ENCODE assay signal across 8 cellular contexts in genomic region chrX:13028871-13029336, GRCh38. TPM values are rescaled to one million over a fixed set of nuclear protein-coding genes. Genes with fewer than 3 reads are reported as not detected.
DNase-seq lines count a peak whose midpoint lies in the region; ATAC-seq and TF ChIP-seq lines count a peak whose summit lies in the region.

No MANE protein-coding gene starts in this region.

- no peak for TF ChIP-seq EP300 in transverse colon (IDR thresholded peaks at IDR 0.05; ENCODE audit: low read depth)
- TF ChIP-seq EP300 in ovary (IDR thresholded peaks at IDR 0.05): no peak

- H3K27ac ChIP-seq in transverse colon: peak overlapping the region; percentile 67 to 82 (median 76)
- no peak overlapping the region for H3K27ac ChIP-seq in ovary

- H3K36me3 ChIP-seq in transverse colon: no peaks in the 10 kb centered on the region
- no peaks in the 10 kb centered on the region for H3K36me3 ChIP-seq in ovary

- DNase-seq in activated naive CD4-positive, alpha-beta T cell treated with anti-CD3 and anti-CD28 coated beads, Interleukin-2, amount 10 ng/mL, durations not matched to agents 7 days and 5 days: no peak
- DNase-seq in activated naive CD4-positive, alpha-beta T cell treated with anti-CD3 and anti-CD28 coated beads, Interleukin-2, amount 50 U/mL, for 16 hours: no peak
- DNase-seq in activated T-helper 2 cell treated with anti-CD3 and anti-CD28 coated beads, Interferon-gamma antibody, Interleukin-2, Interleukin-4, amounts not matched to agents 10 μg/mL and 5 μg/mL and 100 μg/mL, durations not matched to agents 14 hours and 24 hours and 36 hours (ENCODE audit: low spot score): no peak
- DNase-seq in kidney tubule cell (ENCODE audit: low spot score) (peak; percentile 67), transverse colon (no peak), ovary (no peak), mesenteric fat pad (ENCODE audit: low spot score) (no peak)

- H3K9me3 ChIP-seq in transverse colon: no peaks in the 10 kb centered on the region
- H3K9me3 ChIP-seq in ovary: no peaks in the 10 kb centered on the region

- no peak for ATAC-seq in GM21723 (IDR thresholded peaks at IDR 0.05; ENCODE audit: unreplicated experiment)

- in situ Hi-C loops in transverse colon (cut with MboI; ENCODE audit: low pct_ligation_motif_present in 1 of 4, low pct_unique_long_range_greater_than_20kb in 1 of 4, low sequenced_read_pairs in 3 of 4): no loop called here

- H3K36me3 Mint-ChIP-seq in activated naive CD4-positive, alpha-beta T cell treated with anti-CD3 and anti-CD28 coated beads, Interleukin-2, amount 10 ng/mL, durations not matched to agents 7 days and 5 days: peaks cover 6% of the 10 kb centered on the region
- no peaks in the 10 kb centered on the region for H3K36me3 Mint-ChIP-seq in activated T-helper 2 cell treated with anti-CD3 and anti-CD28 coated beads, Interferon-gamma antibody, Interleukin-2, Interleukin-4, amounts not matched to agents 10 μg/mL and 5 μg/mL and 100 μg/mL, durations not matched to agents 14 hours and 24 hours and 36 hours (ENCODE audit: low read depth)

- H3K27me3 ChIP-seq in transverse colon: no peaks in the 10 kb centered on the region
- no peaks in the 10 kb centered on the region for H3K27me3 ChIP-seq in ovary

- TF ChIP-seq CTCF in transverse colon (IDR thresholded peaks at IDR 0.05) (peak in 1 of 5 experiments; percentile 18), ovary (IDR thresholded peaks at IDR 0.05) (no peak)

- no peaks in the 10 kb centered on the region for H3K9me3 Mint-ChIP-seq in activated naive CD4-positive, alpha-beta T cell treated with anti-CD3 and anti-CD28 coated beads, Interleukin-2, amount 10 ng/mL, durations not matched to agents 7 days and 5 days
- H3K9me3 Mint-ChIP-seq in activated T-helper 2 cell treated with anti-CD3 and anti-CD28 coated beads, Interferon-gamma antibody, Interleukin-2, Interleukin-4, amounts not matched to agents 10 μg/mL and 5 μg/mL and 100 μg/mL, durations not matched to agents 14 hours and 24 hours and 36 hours: no peaks in the 10 kb centered on the region

- H3K4me1 ChIP-seq in transverse colon (peaks cover 0 to 31% (median 10%) of the 10 kb centered on the region in 4 donors), ovary (ENCODE audit: insufficient read depth) (no peaks in the 10 kb centered on the region)

- CTCF ChIA-PET in activated naive CD4-positive, alpha-beta T cell treated with anti-CD3 and anti-CD28 coated beads, Interleukin-2, amount 10 ng/mL, durations not matched to agents 7 days and 5 days (lab: Charles Lee): interaction anchor here (0.6 kb wide), 1 partner anchor 48 kb away, joined by 3 read pairs; no protein-coding TSS in a partner anchor

- H3K27me3 Mint-ChIP-seq in activated naive CD4-positive, alpha-beta T cell treated with anti-CD3 and anti-CD28 coated beads, Interleukin-2, amount 10 ng/mL, durations not matched to agents 7 days and 5 days: no peaks in the 10 kb centered on the region
- no peaks in the 10 kb centered on the region for H3K27me3 Mint-ChIP-seq in activated T-helper 2 cell treated with anti-CD3 and anti-CD28 coated beads, Interferon-gamma antibody, Interleukin-2, Interleukin-4, amounts not matched to agents 10 μg/mL and 5 μg/mL and 100 μg/mL, durations not matched to agents 14 hours and 24 hours and 36 hours (ENCODE audit: low read depth)

- intact Hi-C loops in activated T-helper 2 cell treated with anti-CD3 and anti-CD28 coated beads, Interferon-gamma antibody, Interleukin-2, Interleukin-4, amounts not matched to agents 10 μg/mL and 5 μg/mL and 100 μg/mL, durations not matched to agents 14 hours and 24 hours and 36 hours (cut with micrococcal nuclease): no loop called here
- intact Hi-C loops in transverse colon (cut with DNase I; ENCODE audit: low total_unique reads) (no loop called here), ovary (cut with DNase I) (no loop called here)

- no peak overlapping the region for H3K4me3 Mint-ChIP-seq in activated naive CD4-positive, alpha-beta T cell treated with anti-CD3 and anti-CD28 coated beads, Interleukin-2, amount 10 ng/mL, durations not matched to agents 7 days and 5 days
- H3K4me3 Mint-ChIP-seq in activated T-helper 2 cell treated with anti-CD3 and anti-CD28 coated beads, Interferon-gamma antibody, Interleukin-2, Interleukin-4, amounts not matched to agents 10 μg/mL and 5 μg/mL and 100 μg/mL, durations not matched to agents 14 hours and 24 hours and 36 hours (ENCODE audit: low read depth): no peak overlapping the region

- peaks cover 75% of the 10 kb centered on the region for H3K4me1 Mint-ChIP-seq in activated naive CD4-positive, alpha-beta T cell treated with anti-CD3 and anti-CD28 coated beads, Interleukin-2, amount 10 ng/mL, durations not matched to agents 7 days and 5 days
- peaks cover 59% of the 10 kb centered on the region for H3K4me1 Mint-ChIP-seq in activated T-helper 2 cell treated with anti-CD3 and anti-CD28 coated beads, Interferon-gamma antibody, Interleukin-2, Interleukin-4, amounts not matched to agents 10 μg/mL and 5 μg/mL and 100 μg/mL, durations not matched to agents 14 hours and 24 hours and 36 hours (ENCODE audit: low read depth)

- H3K4me3 ChIP-seq in transverse colon (no peak overlapping the region), ovary (no peak overlapping the region)

- TF ChIP-seq POLR2A in transverse colon (IDR thresholded peaks at IDR 0.05) (no peak), ovary (IDR thresholded peaks at IDR 0.05) (no peak)

- WGBS in transverse colon (ENCODE audit: low coverage in 1 of 2), 2 donors: 42% methylated on average over 1 of the region's 1 CpG; no CpG with 5 or more reads in 1 of the 2 donors
- 48 to 63% (median 56%) methylated on average over 1 of the region's 1 CpG for WGBS in ovary, 3 donors

- peak overlapping the region; percentile 84 for H3K27ac Mint-ChIP-seq in activated naive CD4-positive, alpha-beta T cell treated with anti-CD3 and anti-CD28 coated beads, Interleukin-2, amount 10 ng/mL, durations not matched to agents 7 days and 5 days
- H3K27ac Mint-ChIP-seq in activated T-helper 2 cell treated with anti-CD3 and anti-CD28 coated beads, Interferon-gamma antibody, Interleukin-2, Interleukin-4, amounts not matched to agents 10 μg/mL and 5 μg/mL and 100 μg/mL, durations not matched to agents 14 hours and 24 hours and 36 hours: peak overlapping the region; percentile 14

RNA-seq across cellular contexts. Expression of gene FAM9C, which starts 15.5 kb away (rescaled TPM):
- not detected in 2 replicates for total RNA-seq in activated T-helper 2 cell treated with anti-CD3 and anti-CD28 coated beads, Interferon-gamma antibody, Interleukin-2, Interleukin-4, amounts not matched to agents 10 μg/mL and 5 μg/mL and 100 μg/mL, durations not matched to agents 14 hours and 24 hours and 36 hours
- under 1 TPM in 2 of 4 donors, not detected in 2; 0.14 to 0.64 TPM for total RNA-seq in transverse colon
- 1 to 10 TPM in 1 of 7 donors, under 1 TPM in 3, not detected in 3; 0.10 to 1.0 (median 0.74) TPM for total RNA-seq in ovary
- polyA plus RNA-seq in ovary: 1 to 10 TPM in 1 of 2 donors, not detected in 1; 1.6 TPM
- total RNA-seq in mesenteric fat pad: not detected

RNA-seq across cellular contexts. Expression of gene TMSB4X, which starts 54.0 kb away (rescaled TPM):
- total RNA-seq in activated T-helper 2 cell treated with anti-CD3 and anti-CD28 coated beads, Interferon-gamma antibody, Interleukin-2, Interleukin-4, amounts not matched to agents 10 μg/mL and 5 μg/mL and 100 μg/mL, durations not matched to agents 14 hours and 24 hours and 36 hours: 7,759 and 7,983 TPM in 2 replicates
- total RNA-seq in transverse colon (1,000 to 10,000 TPM in 3 of 4 donors, 100 to 1,000 TPM in 1; 680 to 4,578 (median 2,996) TPM), ovary (1,000 to 10,000 TPM; 1,993 to 2,559 (median 2,105) TPM), mesenteric fat pad (3,940 TPM)
- polyA plus RNA-seq in ovary: 1,000 to 10,000 TPM; 3,725 to 5,006 TPM

Comparison
In these comparisons a context has a peak if more than half of its experiments do, and no peak if none do; other contexts are left out.
1. H3K27ac ChIP-seq: peak in transverse colon (4 of 4); none in ovary (0 of 2).